In genomic region chr16:89534147-89534788, GRCh38 we compare ENCODE assay signal across 8 cellular contexts. TPM values are rescaled to one million over a fixed set of nuclear protein-coding genes. Genes with fewer than 3 reads are reported as not detected.
A peak's percentile ranks its signal among the peaks of the same experiment; 100 is the strongest.
DNase-seq lines count a peak whose midpoint lies in the region; ATAC-seq and TF ChIP-seq lines count a peak whose summit lies in the region.

No MANE protein-coding gene starts in this region.

- H3K14ac ChIP-seq in H9 (ENCODE audit: insufficient read depth, low read length), result no peak overlapping the region

- no peaks in the 10 kb centered on the region for H3K79me1 ChIP-seq in H9 (ENCODE audit: insufficient read depth, low read depth, low read length, poor library complexity, severe bottlenecking)

- intact Hi-C loops in activated B cell treated with CpG ODN at 0.5 μM for 24 hours (cut with micrococcal nuclease), result loop anchor here (1.0 kb wide), 2 partner anchors 23 to 26 kb away; partner anchors contain the start of gene SPG7
- intact Hi-C loops in PC-9 (cut with micrococcal nuclease; ENCODE audit: unreplicated experiment), result no loop called here

- no peak overlapping the region for H2AK5ac ChIP-seq in H9 (ENCODE audit: insufficient read length, low read length)

- H4K91ac ChIP-seq in H9 (ENCODE audit: insufficient read length, low read depth, low read length), result no peak overlapping the region

- no peak overlapping the region for H2BK5ac ChIP-seq in H9 (ENCODE audit: insufficient read length, low read length)

- POLR2A ChIA-PET in activated B cell treated with CpG ODN at 0.5 μM for 24 hours (lab: Charles Lee), result interaction anchor here (0.6 to 1.8 kb wide), 4 partner anchors 26 to 567 kb away, joined by 3 to 9 read pairs (median 5); partner anchors contain the start of gene SPG7
- POLR2A ChIA-PET in PC-9 (lab: Charles Lee; ENCODE audit: unreplicated experiment), result no interaction called here

- H2BK12ac ChIP-seq in H9 (ENCODE audit: insufficient read length, low read depth, low read length), result no peak overlapping the region

- H2BK20ac ChIP-seq in H9 (ENCODE audit: low read depth, low read length, poor library complexity, severe bottlenecking), result no peak overlapping the region

- H3K4me1 Mint-ChIP-seq in activated B cell treated with CpG ODN at 0.5 μM for 24 hours (peaks cover 22% of the 10 kb centered on the region), H9 (no peaks in the 10 kb centered on the region)

- in situ Hi-C loops in KBM-7 (cut with MboI; ENCODE audit: low pct_unique_long_range_greater_than_20kb, low sequenced_read_pairs), result no loop called here

- BruUV-seq in PC-9 (replicated peaks; lab: Mats Ljungman, UMichigan), result no TSS peak

- H3K4me2 ChIP-seq in PC-9 (no peak overlapping the region), H9 (ENCODE audit: insufficient read depth, insufficient read length, low read length) (no peak overlapping the region)

- no peaks in the 10 kb centered on the region for H3F3A ChIP-seq in PC-9 (ENCODE audit: insufficient read depth, low read depth)

- no peak for TF ChIP-seq POLR2A in erythroblast (IDR thresholded peaks at IDR 0.05; ENCODE audit: low read length)

- H3K4ac ChIP-seq in H9 (ENCODE audit: low read depth, low read length), result no peak overlapping the region

- H3K27ac Mint-ChIP-seq in activated B cell treated with CpG ODN at 0.5 μM for 24 hours (peak overlapping the region; percentile 62), H9 (no peak overlapping the region; a peak in 1 of 7 replicates)

- H3K9me3 Mint-ChIP-seq in activated B cell treated with CpG ODN at 0.5 μM for 24 hours (no peaks in the 10 kb centered on the region), H9 (no peaks in the 10 kb centered on the region)

- H3K23ac ChIP-seq in H9 (ENCODE audit: insufficient read length, low read depth, low read length), result no peak overlapping the region

- DNase-seq in KBM-7 (peak; percentile 94), activated B cell treated with CpG ODN at 0.5 μM for 24 hours (peak; percentile 21), fibroblast of mammary gland (ENCODE audit: low read depth) (peak; percentile 66), putamen (ENCODE audit: low spot score) (peak; percentile 31), PC-9 (no peak), erythroblast (lab: John Stamatoyannopoulos, UW) (no peak), H9 (no peak)

- H2BK15ac ChIP-seq in H9 (ENCODE audit: low read depth, low read length), result no peak overlapping the region

- H3K27ac ChIP-seq in PC-9, result no peak overlapping the region
- no peak overlapping the region for H3K27ac ChIP-seq in H9 (ENCODE audit: insufficient read length, low read depth, low read length)

- CTCF ChIA-PET in activated B cell treated with CpG ODN at 0.5 μM for 24 hours (lab: Charles Lee), result no interaction called here
- CTCF ChIA-PET in PC-9 (lab: Charles Lee), result interaction anchor here (0.7 kb wide), 1 partner anchor 479 kb away, joined by 4 read pairs; no protein-coding TSS in a partner anchor

- H3K9me3 ChIP-seq in PC-9 (ENCODE audit: insufficient read depth, low read depth) (no peaks in the 10 kb centered on the region), H9 (ENCODE audit: control insufficient read depth, low read depth, low read length) (no peaks in the 10 kb centered on the region)

- H3K79me2 ChIP-seq in PC-9 (ENCODE audit: low read depth) (no peaks in the 10 kb centered on the region), H9 (ENCODE audit: insufficient read depth, low read length) (no peaks in the 10 kb centered on the region)

- H3K36me3 Mint-ChIP-seq in activated B cell treated with CpG ODN at 0.5 μM for 24 hours (ENCODE audit: low read depth), result peaks cover 54% of the 10 kb centered on the region
- peaks cover 35 to 78% (median 75%) of the 10 kb centered on the region in 3 experiments for H3K36me3 Mint-ChIP-seq in H9 (ENCODE audit: insufficient read depth in 1 of 3, low read depth in 3 of 3)

- H3K4me3 Mint-ChIP-seq in activated B cell treated with CpG ODN at 0.5 μM for 24 hours (peak overlapping the region; percentile 68), H9 (no peak overlapping the region)

- H4K20me1 ChIP-seq in PC-9 (ENCODE audit: insufficient read depth) (peaks cover 4% of the 10 kb centered on the region), H9 (ENCODE audit: control insufficient read depth, insufficient read depth, insufficient read length) (no peaks in the 10 kb centered on the region)

- H2BK120ac ChIP-seq in H9 (ENCODE audit: low read depth, low read length, poor library complexity, severe bottlenecking), result no peak overlapping the region

- H2AFZ ChIP-seq in PC-9, result no peak overlapping the region
- H2AFZ ChIP-seq in H9 (ENCODE audit: low read length), result no peak overlapping the region

- H3K27me3 Mint-ChIP-seq in activated B cell treated with CpG ODN at 0.5 μM for 24 hours, result no peaks in the 10 kb centered on the region
- no peaks in the 10 kb centered on the region for H3K27me3 Mint-ChIP-seq in H9 (ENCODE audit: low read depth)

- H3K4me3 ChIP-seq in fibroblast of mammary gland (ENCODE audit: control insufficient read depth, low read depth, low read length), result no peak overlapping the region
- H3K4me3 ChIP-seq in PC-9, result no peak overlapping the region

- peak; percentile 91 for ATAC-seq in activated B cell treated with CpG ODN at 0.5 μM for 24 hours (ENCODE audit: low read depth)
- ATAC-seq in GM21576 (IDR thresholded peaks at IDR 0.05; ENCODE audit: unreplicated experiment), result no peak

- H3K36me3 ChIP-seq in PC-9 (ENCODE audit: low read depth), result 0 out of 2 replicates have a peak, but pooled peaks cover 7% of the 10 kb centered on the region

- H3K4me1 ChIP-seq in PC-9 (replicated peaks; ENCODE audit: insufficient read depth) (no peaks in the 10 kb centered on the region), H9 (ENCODE audit: insufficient read depth, low read length) (no peaks in the 10 kb centered on the region)

- H3K23me2 ChIP-seq in H9 (ENCODE audit: insufficient read length, low read depth, low read length, poor library complexity, severe bottlenecking), result no peaks in the 10 kb centered on the region

- H3K18ac ChIP-seq in H9 (ENCODE audit: insufficient read length, low read depth, low read length), result no peak overlapping the region

- TF ChIP-seq CTCF in activated B cell treated with CpG ODN at 0.5 μM for 24 hours (IDR thresholded peaks at IDR 0.05), result no peak
- no peak for TF ChIP-seq CTCF in fibroblast of mammary gland (conservative IDR thresholded peaks at IDR 0.05; ENCODE audit: control insufficient read depth, insufficient read depth, low read depth, low read length)
- TF ChIP-seq CTCF in PC-9 (conservative IDR thresholded peaks at IDR 0.05), result no peak
- TF ChIP-seq CTCF in H9 (conservative IDR thresholded peaks at IDR 0.05), result no peak

- H3K27me3 ChIP-seq in PC-9 (ENCODE audit: insufficient read depth, low read depth), result no peaks in the 10 kb centered on the region
- H3K27me3 ChIP-seq in H9 (ENCODE audit: insufficient read depth, low read length), result no peaks in the 10 kb centered on the region

- H4K5ac ChIP-seq in H9 (ENCODE audit: insufficient read length, low read depth, low read length), result no peak overlapping the region

- no peak overlapping the region for H3T11ph ChIP-seq in H9 (ENCODE audit: low read length)

- no peak overlapping the region for H4K8ac ChIP-seq in H9 (replicated peaks; ENCODE audit: insufficient read length, low read depth, low read length)

- H3K56ac ChIP-seq in H9 (ENCODE audit: insufficient read length, low read depth, low read length), result no peak overlapping the region

- no CpG with 5 or more reads among the region's 12 CpGs for WGBS in H9 (ENCODE audit: extremely low coverage, insufficient read length, low lambda C conversion rate)

- H3K9ac ChIP-seq in H9 (ENCODE audit: extremely low read depth, insufficient read length, low read length), result no peak overlapping the region

- no peaks in the 10 kb centered on the region for H3K9me2 ChIP-seq in PC-9 (ENCODE audit: insufficient read depth)

RNA-seq across cellular contexts. Expression of gene SPG7, which starts 26.1 kb away (rescaled TPM):
- total RNA-seq in activated B cell treated with CpG ODN at 0.5 μM for 24 hours (84.7 and 102 TPM in 2 replicates), PC-9 (2021) (160 and 198 TPM in 2 replicates), H9 (2021) (110 and 119 TPM in 2 replicates)

RNA-seq across cellular contexts. Expression of gene RPL13, which starts 26.2 kb away (rescaled TPM):
- 3,566 and 4,063 TPM in 2 replicates for total RNA-seq in activated B cell treated with CpG ODN at 0.5 μM for 24 hours
- 2,045 and 3,124 TPM in 2 replicates for total RNA-seq in PC-9 (2021)
- total RNA-seq in H9 (2021), result 2,157 and 2,259 TPM in 2 replicates

RNA-seq across cellular contexts. Expression of gene CPNE7, which starts 41.3 kb away (rescaled TPM):
- 2.0 and 2.7 TPM in 2 replicates for total RNA-seq in activated B cell treated with CpG ODN at 0.5 μM for 24 hours
- 19.5 and 27.8 TPM in 2 replicates for total RNA-seq in PC-9 (2021)
- total RNA-seq in H9 (2021), result 22.5 and 23.4 TPM in 2 replicates

RNA-seq across cellular contexts. Expression of gene ANKRD11, which starts 43.9 kb away (rescaled TPM):
- total RNA-seq in activated B cell treated with CpG ODN at 0.5 μM for 24 hours, result 216 and 243 TPM in 2 replicates
- total RNA-seq in PC-9 (2021), result 206 and 220 TPM in 2 replicates
- 178 and 181 TPM in 2 replicates for total RNA-seq in H9 (2021)

Comparison
In these comparisons a context has a peak if more than half of its experiments do, and no peak if none do; other contexts are left out.
1. DNase-seq: peak in KBM-7 (single experiment), activated B cell treated with CpG ODN at 0.5 μM for 24 hours (single experiment), fibroblast of mammary gland (single experiment) and putamen (single experiment); none in PC-9 (0 of 2), erythroblast (0 of 2) and H9 (single experiment).